In the genomic region with DNA sequence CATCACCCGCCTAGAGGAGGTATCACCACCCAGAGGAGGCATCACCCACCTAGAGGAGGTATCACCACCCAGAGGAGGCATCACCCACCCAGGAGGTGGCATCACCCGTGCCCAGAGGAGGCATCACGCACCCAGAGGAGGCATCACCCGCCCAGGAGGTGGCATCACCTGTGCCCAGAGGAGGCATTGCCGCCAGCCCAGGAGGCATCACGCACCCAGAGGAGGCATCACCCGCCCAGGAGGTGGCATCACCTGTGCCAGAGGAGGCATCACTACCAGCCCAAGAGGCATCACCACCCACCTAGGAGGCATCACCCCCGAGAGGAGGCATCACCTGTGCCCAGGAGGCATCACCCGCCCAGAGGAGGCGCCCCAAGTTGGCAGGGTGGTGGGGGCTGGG, we compare ENCODE assay signal across 14 cellular contexts. TPM values are rescaled to one million over a fixed set of nuclear protein-coding genes. Genes with fewer than 3 reads are reported as not detected.
A peak's percentile ranks its signal among the peaks of the same experiment; 100 is the strongest.
DNase-seq lines count a peak whose midpoint lies in the region; ATAC-seq and TF ChIP-seq lines count a peak whose summit lies in the region.
"Had no signal": no experiment of that assay in that cellular context is flagged by ENCODE, and none has a peak within 500 bp of the region (broad histone marks: within the 10 kb centered on the region; RNA-seq: fewer than 3 reads in every experiment).

No MANE protein-coding gene starts in this region.

- no peak for ATAC-seq in CD8-positive, alpha-beta T cell
- ATAC-seq in activated B cell treated with CpG ODN at 0.5 μM for 24 hours (ENCODE audit: low read depth) (no peak), GM19035 (IDR thresholded peaks at IDR 0.05; ENCODE audit: unreplicated experiment) (no peak), GM21576 (IDR thresholded peaks at IDR 0.05; ENCODE audit: unreplicated experiment) (no peak)
- ATAC-seq: Panc1 had no signal

- H3K27me3 Mint-ChIP-seq in CD8-positive, alpha-beta T cell (ENCODE audit: low read depth), result no peaks in the 10 kb centered on the region
- H3K27me3 Mint-ChIP-seq in activated B cell treated with CpG ODN at 0.5 μM for 24 hours (no peaks in the 10 kb centered on the region), endothelial cell (ENCODE audit: unreplicated experiment) (peaks cover 7% of the 10 kb centered on the region), progenitor cell of endocrine pancreas (peaks cover 2% of the 10 kb centered on the region)

- CTCF ChIA-PET in CD8-positive, alpha-beta T cell (lab: Charles Lee), result no interaction called here
- CTCF ChIA-PET in activated B cell treated with CpG ODN at 0.5 μM for 24 hours (lab: Charles Lee), result no interaction called here

- POLR2A ChIA-PET in CD8-positive, alpha-beta T cell (lab: Charles Lee), result no interaction called here
- POLR2A ChIA-PET in activated B cell treated with CpG ODN at 0.5 μM for 24 hours (lab: Charles Lee), result no interaction called here

- peak in 1 of 7 experiments; percentile 42 for DNase-seq in CD8-positive, alpha-beta T cell
- DNase-seq in activated B cell treated with CpG ODN at 0.5 μM for 24 hours, result no peak
- DNase-seq in endothelial cell (ENCODE audit: low spot score), result no peak
- no peak for DNase-seq in progenitor cell of endocrine pancreas (ENCODE audit: low spot score, unreplicated experiment)
- no peak for DNase-seq in OCI-M2 (lab: John Stamatoyannopoulos, UW; ENCODE audit: unreplicated experiment)
- DNase-seq in A172 (ENCODE audit: low spot score), result no peak
- DNase-seq: activated CD4-positive, CD25-positive, alpha-beta regulatory T cell treated with anti-CD3 and anti-CD28 coated beads, Interleukin-2, amount 50 U/mL, for 72 hours; H7; NCI-H1694 treated with DMSO at 0.1 percent for 48 hours had no signal

- TF ChIP-seq CTCF in CD8-positive, alpha-beta T cell (IDR thresholded peaks at IDR 0.05), result no peak
- TF ChIP-seq CTCF in activated B cell treated with CpG ODN at 0.5 μM for 24 hours (IDR thresholded peaks at IDR 0.05) (no peak), endothelial cell (IDR thresholded peaks at IDR 0.05; ENCODE audit: unreplicated experiment) (no peak), progenitor cell of endocrine pancreas (IDR thresholded peaks at IDR 0.05; ENCODE audit: unreplicated experiment) (no peak)

- no peaks in the 10 kb centered on the region for H3K9me3 ChIP-seq in CD8-positive, alpha-beta T cell (ENCODE audit: low read length)

- H3K27me3 ChIP-seq in CD8-positive, alpha-beta T cell (ENCODE audit: insufficient read depth, low read length), result no peaks in the 10 kb centered on the region
- H3K27me3 ChIP-seq: cardiac muscle cell had no signal

- peaks cover 3% of the 10 kb centered on the region for H3K36me3 ChIP-seq in CD8-positive, alpha-beta T cell (ENCODE audit: insufficient read depth, low read length)
- H3K36me3 ChIP-seq: cardiac muscle cell had no signal

- peaks cover 60% of the 10 kb centered on the region for H3K4me1 ChIP-seq in CD8-positive, alpha-beta T cell (ENCODE audit: insufficient read depth, low read length)

- H3K27ac Mint-ChIP-seq in CD8-positive, alpha-beta T cell, result no peak overlapping the region
- H3K27ac Mint-ChIP-seq in activated B cell treated with CpG ODN at 0.5 μM for 24 hours, result no peak overlapping the region
- H3K27ac Mint-ChIP-seq in endothelial cell (ENCODE audit: unreplicated experiment), result no peak overlapping the region
- no peak overlapping the region for H3K27ac Mint-ChIP-seq in progenitor cell of endocrine pancreas

- no peak overlapping the region for H3K27ac ChIP-seq in CD8-positive, alpha-beta T cell (ENCODE audit: low read depth, low read length)
- H3K27ac ChIP-seq: cardiac muscle cell, parathyroid adenoma had no signal

- H3K36me3 Mint-ChIP-seq in CD8-positive, alpha-beta T cell, result peaks cover 8% of the 10 kb centered on the region
- H3K36me3 Mint-ChIP-seq in activated B cell treated with CpG ODN at 0.5 μM for 24 hours (ENCODE audit: low read depth) (peaks cover 8% of the 10 kb centered on the region), endothelial cell (ENCODE audit: low read depth, unreplicated experiment) (peaks cover 25% of the 10 kb centered on the region), progenitor cell of endocrine pancreas (ENCODE audit: insufficient read depth) (peaks cover 5% of the 10 kb centered on the region)

- no peak overlapping the region for H3K4me3 ChIP-seq in CD8-positive, alpha-beta T cell (ENCODE audit: low read depth, low read length)
- H3K4me3 ChIP-seq: cardiac muscle cell had no signal

- peaks cover 56% of the 10 kb centered on the region for H3K4me1 Mint-ChIP-seq in CD8-positive, alpha-beta T cell (ENCODE audit: low read depth)
- peaks cover 55% of the 10 kb centered on the region for H3K4me1 Mint-ChIP-seq in activated B cell treated with CpG ODN at 0.5 μM for 24 hours
- H3K4me1 Mint-ChIP-seq in endothelial cell (ENCODE audit: unreplicated experiment), result peaks cover 52% of the 10 kb centered on the region
- peaks cover 15% of the 10 kb centered on the region for H3K4me1 Mint-ChIP-seq in progenitor cell of endocrine pancreas (ENCODE audit: low read depth)

- H3K4me3 Mint-ChIP-seq in CD8-positive, alpha-beta T cell, result peak overlapping the region; percentile 85
- H3K4me3 Mint-ChIP-seq in activated B cell treated with CpG ODN at 0.5 μM for 24 hours (peak overlapping the region; percentile 83), endothelial cell (ENCODE audit: unreplicated experiment) (peak overlapping the region; percentile 96), progenitor cell of endocrine pancreas (ENCODE audit: low read depth) (peak overlapping the region; percentile 85)

- no peaks in the 10 kb centered on the region for H3K9me3 Mint-ChIP-seq in CD8-positive, alpha-beta T cell
- H3K9me3 Mint-ChIP-seq in activated B cell treated with CpG ODN at 0.5 μM for 24 hours (no peaks in the 10 kb centered on the region), endothelial cell (ENCODE audit: unreplicated experiment) (no peaks in the 10 kb centered on the region), progenitor cell of endocrine pancreas (ENCODE audit: low read depth) (no peaks in the 10 kb centered on the region)

- intact Hi-C loops in CD8-positive, alpha-beta T cell (cut with DNase I, micrococcal nuclease), result loop anchor here (10.0 kb wide), 2 partner anchors 252 to 1062 kb away; partner anchors contain the start of genes ARRDC1 (in 1 of the 2), CCDC183 (in 1 of the 2) and TMEM141 (in 1 of the 2)
- intact Hi-C loops in activated B cell treated with CpG ODN at 0.5 μM for 24 hours (cut with micrococcal nuclease), result no loop called here

RNA-seq across cellular contexts. Expression of gene NOTCH1, which starts 2.6 kb away (rescaled TPM):
- 10 to 100 TPM; 29.0 to 30.0 TPM for total RNA-seq in CD8-positive, alpha-beta T cell
- total RNA-seq in activated B cell treated with CpG ODN at 0.5 μM for 24 hours (24.9 and 26.6 TPM in 2 replicates), endothelial cell (ENCODE audit: unreplicated experiment) (312 TPM), progenitor cell of endocrine pancreas (109 and 130 TPM in 2 replicates)
- 22.2 and 23.3 TPM in 2 replicates for total RNA-seq in A172 (2014; rRNA removed; shearing (Covaris generic))
